Comparison of ENCODE assay signal across 22 cellular contexts in genomic region chr15:56654624-56655023, GRCh38.
DNase-seq lines count a peak whose midpoint lies in the region; ATAC-seq, FAIRE-seq and TF ChIP-seq lines count a peak whose summit lies in the region.
"Had no signal": no experiment of that assay in that cellular context is flagged by ENCODE, and none has a peak within 500 bp of the region (broad histone marks: within the 10 kb centered on the region; RNA-seq: fewer than 3 reads in every experiment).

No MANE protein-coding gene starts in this region.

- in situ Hi-C loops in HepG2 (cut with HindIII; ENCODE audit: extremely low pct_ligation_motif_present, low pct_unique_long_range_greater_than_20kb): no loop called here

- no peak overlapping the region for H3K4me3 Mint-ChIP-seq in T-helper 2 cell treated with Interferon-gamma antibody and Interleukin-4, amounts not matched to agents 5 μg/mL and 100 μg/mL, for 36 hours
- H3K4me3 Mint-ChIP-seq: CD4-positive, alpha-beta memory T cell had no signal

- peaks cover 4% of the 10 kb centered on the region for H3K9me3 Mint-ChIP-seq in T-helper 2 cell treated with Interferon-gamma antibody and Interleukin-4, amounts not matched to agents 5 μg/mL and 100 μg/mL, for 36 hours
- H3K9me3 Mint-ChIP-seq: CD4-positive, alpha-beta memory T cell had no signal

- H3K36me3 Mint-ChIP-seq in T-helper 2 cell treated with Interferon-gamma antibody and Interleukin-4, amounts not matched to agents 5 μg/mL and 100 μg/mL, for 36 hours (ENCODE audit: low read depth): peaks cover 30% of the 10 kb centered on the region

- H3K4me3 ChIP-seq in Loucy (ENCODE audit: low read length, poor library complexity, severe bottlenecking): no peak overlapping the region
- H3K4me3 ChIP-seq in endothelial cell of umbilical vein (replicated peaks in 1 of 3; ENCODE audit: insufficient read depth in 1 of 3, low read depth in 1 of 3, low read length in 3 of 3): no peak overlapping the region
- H3K4me3 ChIP-seq in HepG2 (replicated peaks in 1 of 3; ENCODE audit: insufficient read depth in 1 of 3, low read depth in 2 of 3, low read length in 3 of 3): no peak overlapping the region
- H3K4me3 ChIP-seq: BLaER1, Peyer's patch had no signal

- CTCF ChIA-PET in endothelial cell of umbilical vein (lab: Charles Lee): interaction anchor here (1.0 to 1.3 kb wide), 2 partner anchors 27 to 81 kb away, joined by 3 to 4 read pairs; no protein-coding TSS in a partner anchor
- CTCF ChIA-PET in HepG2 (lab: Yijun Ruan, JAX; ENCODE audit: low intra/inter-chr PET ratio, low total read pairs): no interaction called here

- FAIRE-seq in endothelial cell of umbilical vein (lab: Jason Lieb, UNC) (no peak), HepG2 (lab: Jason Lieb, UNC) (no peak)
- FAIRE-seq: G401.6 had no signal

- no peaks in the 10 kb centered on the region for H3K9me1 ChIP-seq in endothelial cell of umbilical vein (replicated peaks; ENCODE audit: control insufficient read depth, extremely low read depth, insufficient read depth, low read length)

- H3K9ac ChIP-seq in Loucy (ENCODE audit: low read depth, low read length, poor library complexity, severe bottlenecking) (no peak overlapping the region), endothelial cell of umbilical vein (replicated peaks; ENCODE audit: extremely low read depth, insufficient read depth, low read length) (no peak overlapping the region), HepG2 (ENCODE audit: insufficient read depth, low read depth, low read length) (no peak overlapping the region)
- H3K9ac ChIP-seq: BLaER1 had no signal

- no peak overlapping the region for H3K27ac Mint-ChIP-seq in T-helper 2 cell treated with Interferon-gamma antibody and Interleukin-4, amounts not matched to agents 5 μg/mL and 100 μg/mL, for 36 hours
- H3K27ac Mint-ChIP-seq: CD4-positive, alpha-beta memory T cell had no signal

- POLR2A ChIA-PET in endothelial cell of umbilical vein (lab: Charles Lee) (no interaction called here), HepG2 (lab: Yijun Ruan, JAX) (interaction anchor here (0.5 kb wide), 1 partner anchor 1184 kb away, joined by 4 read pairs; no protein-coding TSS in a partner anchor)

- ATAC-seq in HepG2 (no peak), GM18511 (IDR thresholded peaks at IDR 0.05; ENCODE audit: unreplicated experiment) (no peak), HG03521 (IDR thresholded peaks at IDR 0.05; ENCODE audit: unreplicated experiment) (no peak)
- ATAC-seq: SK-N-SH treated with all-trans-retinoic acid at 6 μM for 48 hours had no signal

- dilution Hi-C loops in endothelial cell of umbilical vein (cut with MboI; ENCODE audit: extremely low pct_ligation_motif_present, low sequenced_read_pairs): no loop called here

- no peak overlapping the region for H3K4me2 ChIP-seq in Loucy (ENCODE audit: low read depth, low read length, poor library complexity, severe bottlenecking)
- no peak overlapping the region for H3K4me2 ChIP-seq in endothelial cell of umbilical vein (ENCODE audit: insufficient read depth, low read length)
- H3K4me2 ChIP-seq in HepG2 (ENCODE audit: low read depth, low read length): no peak overlapping the region
- H3K4me2 ChIP-seq: BLaER1 had no signal

- H4K20me1 ChIP-seq in Loucy (ENCODE audit: insufficient read depth, low read length, poor library complexity, severe bottlenecking): no peaks in the 10 kb centered on the region
- no peaks in the 10 kb centered on the region for H4K20me1 ChIP-seq in endothelial cell of umbilical vein (replicated peaks; ENCODE audit: control insufficient read depth, extremely low read depth, insufficient read depth, low read length)
- no peaks in the 10 kb centered on the region for H4K20me1 ChIP-seq in HepG2 (ENCODE audit: insufficient read depth, low read length)
- H4K20me1 ChIP-seq: BLaER1 had no signal

- H3K79me2 ChIP-seq in Loucy (ENCODE audit: insufficient read depth, low read length): no peaks in the 10 kb centered on the region
- H3K79me2 ChIP-seq in endothelial cell of umbilical vein (ENCODE audit: control insufficient read depth, insufficient read depth, low read length): no peaks in the 10 kb centered on the region
- H3K79me2 ChIP-seq in HepG2 (ENCODE audit: insufficient read depth, low read length): no peaks in the 10 kb centered on the region

- peaks cover 17% of the 10 kb centered on the region for H3K4me1 Mint-ChIP-seq in T-helper 2 cell treated with Interferon-gamma antibody and Interleukin-4, amounts not matched to agents 5 μg/mL and 100 μg/mL, for 36 hours (ENCODE audit: low read depth)

- H3K27ac ChIP-seq in endothelial cell of umbilical vein (ENCODE audit: insufficient read depth, low read depth, low read length): no peak overlapping the region
- no peak overlapping the region for H3K27ac ChIP-seq in HepG2 (ENCODE audit: extremely low read length, insufficient read depth, low read length)
- H3K27ac ChIP-seq: BLaER1, Peyer's patch had no signal

- H3K27me3 ChIP-seq in Loucy (ENCODE audit: insufficient read depth, low read length, poor library complexity, severe bottlenecking) (no peaks in the 10 kb centered on the region), endothelial cell of umbilical vein (ENCODE audit: control insufficient read depth in 2 of 2, insufficient read depth in 2 of 2, low read length in 2 of 2) (no peaks in the 10 kb centered on the region), HepG2 (ENCODE audit: control insufficient read depth in 1 of 2, insufficient read depth in 2 of 2, low read length in 2 of 2) (no peaks in the 10 kb centered on the region)
- H3K27me3 ChIP-seq: BLaER1, Peyer's patch had no signal

- 87% methylated on average over 3 of the region's 3 CpGs for WGBS in HepG2 (ENCODE audit: low lambda C conversion rate)

- H3K36me3 ChIP-seq in Loucy (ENCODE audit: insufficient read depth, low read length): no peaks in the 10 kb centered on the region
- peaks cover 0 to 4% of the 10 kb centered on the region in 2 experiments for H3K36me3 ChIP-seq in endothelial cell of umbilical vein (ENCODE audit: control insufficient read depth in 2 of 2, extremely low read depth in 1 of 2, insufficient read depth in 2 of 2, low read length in 2 of 2)
- H3K36me3 ChIP-seq in HepG2 (replicated peaks in 1 of 2; ENCODE audit: control insufficient read depth in 1 of 2, insufficient read depth in 2 of 2, low read length in 2 of 2): no peaks in the 10 kb centered on the region

- TF ChIP-seq CTCF in Loucy (conservative IDR thresholded peaks at IDR 0.05; ENCODE audit: low read length) (no peak), endothelial cell of umbilical vein (IDR thresholded peaks at IDR 0.05; ENCODE audit: extremely low read depth in 1 of 2, insufficient read depth in 1 of 2, low read depth in 1 of 2, low read length in 2 of 2) (no peak), HepG2 (CRISPR knock-in tag; IDR thresholded peaks at IDR 0.05) (no peak)

- no TSS peak for BruUV-seq in endothelial cell of umbilical vein (replicated peaks; lab: Mats Ljungman, UMichigan)
- BruUV-seq in HepG2 (replicated peaks; lab: Mats Ljungman, UMichigan): no TSS peak

- DNase-seq in endothelial cell of umbilical vein (ENCODE audit: low read depth, low spot score): peak; percentile 6
- peak; percentile 5 for DNase-seq in HepG2 (ENCODE audit: low spot score)
- DNase-seq in NCI-H2081 (lab: John Stamatoyannopoulos, UW): no peak
- no peak for DNase-seq in T-helper 2 cell treated with Interferon-gamma antibody and Interleukin-4, amounts not matched to agents 5 μg/mL and 100 μg/mL, for 36 hours (ENCODE audit: low spot score)
- DNase-seq: ACHN; CD4-positive, alpha-beta memory T cell; DMS153; Karpas-422; MM.1S; NCI-H1092; NCI-H1436; NCI-H187 treated with DMSO at 0.1 percent for 48 hours; NCI-H2227 treated with DMSO at 0.1 percent for 48 hours; NCI-H510A treated with DMSO at 0.1 percent for 48 hours; NCI-H748 treated with DMSO at 0.1 percent for 48 hours; Peyer's patch had no signal

- TF ChIP-seq EP300 in HepG2 (IDR thresholded peaks at IDR 0.05; ENCODE audit: low read depth in 2 of 2, low read length in 2 of 2) (no peak), HepG2 (CRISPR knock-in tag; IDR thresholded peaks at IDR 0.05; ENCODE audit: borderline replicate concordance) (no peak)

- no peaks in the 10 kb centered on the region for H3K9me3 ChIP-seq in Loucy (ENCODE audit: insufficient read depth, low read depth, low read length)
- no peaks in the 10 kb centered on the region for H3K9me3 ChIP-seq in endothelial cell of umbilical vein (replicated peaks; ENCODE audit: control insufficient read depth, insufficient read depth, low read length)
- no peaks in the 10 kb centered on the region for H3K9me3 ChIP-seq in HepG2 (ENCODE audit: low read length)
- H3K9me3 ChIP-seq: BLaER1, Peyer's patch had no signal

- TF ChIP-seq POLR2A in endothelial cell of umbilical vein (IDR thresholded peaks at IDR 0.05; ENCODE audit: low read depth, low read length) (no peak), HepG2 (IDR thresholded peaks at IDR 0.05; ENCODE audit: insufficient read depth in 1 of 2, low read depth in 2 of 2, low read length in 2 of 2) (no peak)

- no peaks in the 10 kb centered on the region for H3F3A ChIP-seq in Loucy (ENCODE audit: low read depth)

- intact Hi-C loops in endothelial cell of umbilical vein (cut with micrococcal nuclease): no loop called here
- intact Hi-C loops in HepG2 (cut with micrococcal nuclease; ENCODE audit: unreplicated experiment): no loop called here

- no peaks in the 10 kb centered on the region for H3K27me3 Mint-ChIP-seq in T-helper 2 cell treated with Interferon-gamma antibody and Interleukin-4, amounts not matched to agents 5 μg/mL and 100 μg/mL, for 36 hours (ENCODE audit: low read depth)
- H3K27me3 Mint-ChIP-seq: CD4-positive, alpha-beta memory T cell had no signal

- no peak for TF ChIP-seq RAD21 in HepG2 (CRISPR knock-in tag; IDR thresholded peaks at IDR 0.05)

- no peaks in the 10 kb centered on the region for H3K9me2 ChIP-seq in Loucy (replicated peaks; ENCODE audit: low read depth, low read length)

- H3K4me1 ChIP-seq in Loucy (ENCODE audit: insufficient read depth, low read length, poor library complexity, severe bottlenecking) (no peaks in the 10 kb centered on the region), endothelial cell of umbilical vein (ENCODE audit: control insufficient read depth, extremely low read depth, insufficient read depth, low read length) (no peaks in the 10 kb centered on the region), HepG2 (ENCODE audit: insufficient read depth, low read length) (peaks cover 20% of the 10 kb centered on the region)
- H3K4me1 ChIP-seq: BLaER1, Peyer's patch had no signal

- peak overlapping the region; percentile 51; the same call in 1 of the 2 replicates for H2AFZ ChIP-seq in Loucy (ENCODE audit: low read length)
- H2AFZ ChIP-seq in endothelial cell of umbilical vein (ENCODE audit: low read depth, low read length): no peak overlapping the region
- no peak overlapping the region for H2AFZ ChIP-seq in HepG2 (ENCODE audit: low read length)

TF ChIP-seq in endothelial cell of umbilical vein, 7 proteins besides CTCF, POLR2A, EP300 and RAD21 (continues in another document):
- TF ChIP-seq POLR2AphosphoS5 (IDR thresholded peaks at IDR 0.05; ENCODE audit: insufficient read depth, low read depth, low read length) (no peak), EZH2 (IDR thresholded peaks at IDR 0.05; ENCODE audit: borderline replicate concordance, low read depth, low read length, severe bottlenecking) (no peak)

TF ChIP-seq in HepG2, 621 proteins besides CTCF, POLR2A, EP300 and RAD21 (continues in another document):
- TF ChIP-seq TP53 (CRISPR knock-in tag; conservative IDR thresholded peaks at IDR 0.05) (no peak), NR2F1 (CRISPR knock-in tag; IDR thresholded peaks at IDR 0.05) (no peak), ISL2 (CRISPR knock-in tag; IDR thresholded peaks at IDR 0.05) (no peak)

Comparison
In these comparisons a context has a peak if more than half of its experiments do, and no peak if none do; other contexts are left out.
1. DNase-seq: peak in endothelial cell of umbilical vein (single experiment) and HepG2 (single experiment); none in NCI-H2081 (0 of 2) and T-helper 2 cell treated with Interferon-gamma antibody and Interleukin-4, amounts not matched to agents 5 μg/mL and 100 μg/mL, for 36 hours (single experiment).